Comparison of ENCODE assay signal across 8 cellular contexts in genomic region chr2:113965644-113966043, GRCh38.
DNase-seq lines count a peak whose midpoint lies in the region; ATAC-seq, FAIRE-seq and TF ChIP-seq lines count a peak whose summit lies in the region.

No MANE protein-coding gene starts in this region.

- TF ChIP-seq POLR2A in GM12891 (IDR thresholded peaks at IDR 0.05; ENCODE audit: low read depth, low read length) (0 out of 2 replicates have a peak, but pooled peaks have one; percentile 43), upper lobe of left lung (IDR thresholded peaks at IDR 0.05) (no peak)

- peak; percentile 92 for FAIRE-seq in GM12891 (lab: Jason Lieb, UNC)

- no peak overlapping the region for H3K4me3 ChIP-seq in BE2C (ENCODE audit: low read depth, low read length)
- no peak overlapping the region for H3K4me3 ChIP-seq in upper lobe of left lung

- no peak for TF ChIP-seq EP300 in upper lobe of left lung (IDR thresholded peaks at IDR 0.05)

- ATAC-seq in HG02588 (IDR thresholded peaks at IDR 0.05; ENCODE audit: unreplicated experiment) (peak; percentile 77), upper lobe of left lung (ENCODE audit: low FRiP score in 2 of 2) (peak in 1 of 2 donors; percentile 41)

- 11 to 22% methylated on average over 1 of the region's 1 CpG for WGBS in upper lobe of left lung, 2 donors

- H3K36me3 ChIP-seq in BE2C (no peaks in the 10 kb centered on the region), upper lobe of left lung (peaks cover 0 to 3% (median 2%) of the 10 kb centered on the region in 4 donors)

- no peaks in the 10 kb centered on the region for H3K9me3 ChIP-seq in BE2C
- no peaks in the 10 kb centered on the region for H3K9me3 ChIP-seq in upper lobe of left lung

- H3K4me1 ChIP-seq in BE2C = no peaks in the 10 kb centered on the region
- peaks cover 10 to 32% (median 20%) of the 10 kb centered on the region in 4 donors for H3K4me1 ChIP-seq in upper lobe of left lung

- H3K27ac ChIP-seq in upper lobe of left lung = no peak overlapping the region

- no peak for DNase-seq in BE2C
- no peak for DNase-seq in GM12891 (ENCODE audit: insufficient read length, low spot score)
- peak; percentile 82 for DNase-seq in NAMALWA (ENCODE audit: low spot score)
- DNase-seq in activated CD4-positive, alpha-beta T cell treated with anti-CD3 and anti-CD28 coated beads, Interleukin-2, amount 50 U/mL, for 4 hours = peak; percentile 18 to 19
- peak; percentile 51 for DNase-seq in iPS-NIHi11 (ENCODE audit: low spot score)
- peak in 1 of 2 donors; percentile 58 for DNase-seq in upper lobe of left lung
- no peak for DNase-seq in DMS153 (lab: John Stamatoyannopoulos, UW)

- TF ChIP-seq CTCF in BE2C (IDR thresholded peaks at IDR 0.05; ENCODE audit: low read depth, low read length) (peak; percentile 53), upper lobe of left lung (IDR thresholded peaks at IDR 0.05) (peak; percentile 18 to 51 (median 40))

- H3K27me3 ChIP-seq in BE2C (no peaks in the 10 kb centered on the region), upper lobe of left lung (no peaks in the 10 kb centered on the region)

TF ChIP-seq in GM12891, 5 proteins besides CTCF, POLR2A, EP300 and RAD21:
- TF ChIP-seq SPI1 (IDR thresholded peaks at IDR 0.05; ENCODE audit: low read depth, low read length) = no peak
- TF ChIP-seq POU2F2 (IDR thresholded peaks at IDR 0.05; ENCODE audit: low read depth, low read length) = peak; percentile 77; the same call in 1 of the 2 replicates
- TF ChIP-seq PAX5 (IDR thresholded peaks at IDR 0.05; ENCODE audit: insufficient read depth, low read length, severe bottlenecking) = no peak
- peak; percentile 67 for TF ChIP-seq POLR2AphosphoS5 (IDR thresholded peaks at IDR 0.05; ENCODE audit: low read depth, low read length)
- no peak for TF ChIP-seq TAF1 (IDR thresholded peaks at IDR 0.05; ENCODE audit: low read depth, low read length)
TF ChIP-seq in GM12891: peak in this region for 2.

Comparison
In these comparisons a context has a peak if more than half of its experiments do, and no peak if none do; other contexts are left out.
1. DNase-seq: peak in NAMALWA (single experiment), activated CD4-positive, alpha-beta T cell treated with anti-CD3 and anti-CD28 coated beads, Interleukin-2, amount 50 U/mL, for 4 hours (2 of 2) and iPS-NIHi11 (single experiment); none in BE2C (single experiment), GM12891 (single experiment) and DMS153 (single experiment).